In genomic region chr1:240092301-240093119, GRCh38 we compare ENCODE assay signal across 9 cellular contexts. TPM values are rescaled to one million over a fixed set of nuclear protein-coding genes. Genes with fewer than 3 reads are reported as not detected.
DNase-seq lines count a peak whose midpoint lies in the region; ATAC-seq and TF ChIP-seq lines count a peak whose summit lies in the region.
"Had no signal": no experiment of that assay in that cellular context is flagged by ENCODE, and none has a peak within 500 bp of the region (broad histone marks: within the 10 kb centered on the region; RNA-seq: fewer than 3 reads in every experiment).

No MANE protein-coding gene starts in this region.

- no peak for ATAC-seq in GM18517 (IDR thresholded peaks at IDR 0.05; ENCODE audit: unreplicated experiment)
- no peak for ATAC-seq in GM18867 (IDR thresholded peaks at IDR 0.05; ENCODE audit: unreplicated experiment)
- no peak for ATAC-seq in HG03520 (IDR thresholded peaks at IDR 0.05; ENCODE audit: unreplicated experiment)

- no peak for TF ChIP-seq POLR2A in esophagus muscularis mucosa (IDR thresholded peaks at IDR 0.05; ENCODE audit: low read depth)

- peak; percentile 73 for DNase-seq in ELF-1 (ENCODE audit: low read depth, low spot score)
- DNase-seq in NCI-H748 treated with DMSO at 0.1 percent for 48 hours (lab: John Stamatoyannopoulos, UW), result peak; percentile 9
- DNase-seq in esophagus muscularis mucosa (ENCODE audit: extremely low spot score), result no peak
- DNase-seq in SIG-M5 treated with dmso at 0.1 percent for 504 hours (lab: John Stamatoyannopoulos, UW; ENCODE audit: unreplicated experiment), result no peak

- intact Hi-C loops in esophagus muscularis mucosa (cut with DNase I), result no loop called here

- TF ChIP-seq CTCF in esophagus muscularis mucosa (IDR thresholded peaks at IDR 0.05), result peak in 1 of 3 experiments; percentile 15

- no peak for TF ChIP-seq EP300 in esophagus muscularis mucosa (IDR thresholded peaks at IDR 0.05)

- no peak overlapping the region for H2AFZ ChIP-seq in neuron (ENCODE audit: low read depth, low read length)

- peaks cover 22 to 27% (median 26%) of the 10 kb centered on the region in 4 donors for H3K4me1 ChIP-seq in esophagus muscularis mucosa
- peaks cover 49% of the 10 kb centered on the region for H3K4me1 ChIP-seq in neuron (ENCODE audit: insufficient read depth, low read length)

- H3K4me3 ChIP-seq in esophagus muscularis mucosa, result peak overlapping the region; percentile 53 to 62 (median 58)
- peak overlapping the region; percentile 99 for H3K4me3 ChIP-seq in neuron (ENCODE audit: low read length)

- H3K36me3 ChIP-seq in esophagus muscularis mucosa (no peaks in the 10 kb centered on the region), neuron (ENCODE audit: insufficient read depth, low read length) (peaks cover 21% of the 10 kb centered on the region)
- H3K36me3 ChIP-seq: neutrophil had no signal

- under 1% methylated on average over 31 of the region's 70 CpGs for WGBS in esophagus muscularis mucosa

- H3K27ac ChIP-seq in esophagus muscularis mucosa (replicated peaks in 1 of 4), result peak overlapping the region in 2 of 4 donors; percentile 11 to 67
- H3K27ac ChIP-seq: neutrophil had no signal

- no peaks in the 10 kb centered on the region for H3K9me3 ChIP-seq in esophagus muscularis mucosa
- no peaks in the 10 kb centered on the region for H3K9me3 ChIP-seq in neuron (ENCODE audit: low read length)
- H3K9me3 ChIP-seq: neutrophil had no signal

- H3K27me3 ChIP-seq in esophagus muscularis mucosa, result peaks cover 0 to 80% (median 21%) of the 10 kb centered on the region in 4 donors
- H3K27me3 ChIP-seq in neuron (ENCODE audit: insufficient read depth, low read length), result no peaks in the 10 kb centered on the region

RNA-seq across cellular contexts. Expression of gene FMN2, which starts 0.8 kb away (rescaled TPM):
- total RNA-seq in esophagus muscularis mucosa, result 1 to 10 TPM in 3 of 4 donors, under 1 TPM in 1; 0.32 to 2.5 (median 1.4) TPM

Comparison
In these comparisons a context has a peak if more than half of its experiments do, and no peak if none do; other contexts are left out.
1. DNase-seq: peak in ELF-1 (single experiment) and NCI-H748 treated with DMSO at 0.1 percent for 48 hours (single experiment); none in esophagus muscularis mucosa (single experiment) and SIG-M5 treated with dmso at 0.1 percent for 504 hours (single experiment).